In genomic region chr2:105771841-105772240, GRCh38 we compare ENCODE assay signal across 1 cellular context.
TF ChIP-seq lines count a peak whose summit lies in the region.

No MANE protein-coding gene starts in this region.

TF ChIP-seq in endothelial cell of umbilical vein, 7 proteins besides CTCF, POLR2A, EP300 and RAD21:
- TF ChIP-seq MAX (IDR thresholded peaks at IDR 0.05; ENCODE audit: insufficient read depth, insufficient read length) (no peak), EZH2 (IDR thresholded peaks at IDR 0.05; ENCODE audit: borderline replicate concordance, low read depth, low read length, severe bottlenecking) (no peak), JUN (IDR thresholded peaks at IDR 0.05; ENCODE audit: borderline replicate concordance, insufficient read depth, insufficient read length, low read depth) (no peak), GATA2 (IDR thresholded peaks at IDR 0.05; ENCODE audit: insufficient read depth, insufficient read length, low read depth, low read length) (no peak)
TF ChIP-seq in endothelial cell of umbilical vein: peak in this region for 0.
